Comparison of ENCODE assay signal across 23 cellular contexts in genomic region chr10:1130995-1131790, GRCh38.
"Had no signal": no experiment of that assay in that cellular context is flagged by ENCODE, and none has a peak within 500 bp of the region (broad histone marks: within the 10 kb centered on the region; RNA-seq: fewer than 3 reads in every experiment).

No MANE protein-coding gene starts in this region.

- H3K27ac ChIP-seq: adrenal gland, hepatocyte, left ventricle myocardium inferior, sigmoid colon, transverse colon, VCaP had no signal

- H3K4me1 ChIP-seq: adrenal gland had no signal

- H3K27ac Mint-ChIP-seq: activated CD4-positive, alpha-beta T cell treated with anti-CD3 and anti-CD28 coated beads, Interleukin-2, amount 10 ng/mL, durations not matched to agents 7 days and 5 days; activated naive CD4-positive, alpha-beta T cell treated with anti-CD3 and anti-CD28 coated beads, Interleukin-2, amount 50 U/mL, for 24 hours; progenitor cell of endocrine pancreas; stimulated activated naive B cell treated with anti-CD40 and anti-IgM and Interleukin-4, amounts not matched to agents 10 μg/mL and 1 μg/mL and 100 μg/mL, for 72 hours had no signal

- H3K4me3 ChIP-seq: adrenal gland, hepatocyte, left ventricle myocardium inferior, sigmoid colon, smooth muscle cell, transverse colon had no signal

- H3K27me3 ChIP-seq: adrenal gland, hepatocyte, sigmoid colon, transverse colon had no signal

- H3K9me3 ChIP-seq: adrenal gland, left ventricle myocardium inferior, sigmoid colon, transverse colon had no signal

- H3K9me3 Mint-ChIP-seq: activated CD4-positive, alpha-beta T cell treated with anti-CD3 and anti-CD28 coated beads, Interleukin-2, amount 10 ng/mL, durations not matched to agents 7 days and 5 days; activated naive CD4-positive, alpha-beta T cell treated with anti-CD3 and anti-CD28 coated beads, Interleukin-2, amount 50 U/mL, for 24 hours; immature natural killer cell; natural killer cell had no signal

- DNase-seq: activated CD4-positive, alpha-beta T cell treated with anti-CD3 and anti-CD28 coated beads, Interleukin-2, amount 10 ng/mL, durations not matched to agents 7 days and 5 days; activated CD4-positive, CD25-positive, alpha-beta regulatory T cell treated with anti-CD3 and anti-CD28 coated beads, Interleukin-2, amount 50 U/mL, for 72 hours; activated gamma-delta T cell treated with Interleukin-2 at 50 U/mL for 16 hours; adrenal gland; central memory CD4-positive, alpha-beta T cell; effector memory CD4-positive, alpha-beta T cell; glutamatergic neuron; immature natural killer cell; kidney glomerular epithelial cell; left ventricle myocardium inferior; natural killer cell; retina; sigmoid colon; stimulated activated CD4-positive, alpha-beta T cell treated with anti-CD3 and anti-CD28 coated beads, Interleukin-15, amount 100 ng/mL, for 24 hours; stimulated activated naive B cell treated with anti-CD40 and anti-IgM and Interleukin-4, amounts not matched to agents 10 μg/mL and 1 μg/mL and 100 μg/mL, for 72 hours; T-helper 2 cell; transverse colon had no signal

- H3K4me3 Mint-ChIP-seq: activated CD4-positive, alpha-beta T cell treated with anti-CD3 and anti-CD28 coated beads, Interleukin-2, amount 10 ng/mL, durations not matched to agents 7 days and 5 days; activated naive CD4-positive, alpha-beta T cell treated with anti-CD3 and anti-CD28 coated beads, Interleukin-2, amount 50 U/mL, for 24 hours; immature natural killer cell; natural killer cell; stimulated activated naive B cell treated with anti-CD40 and anti-IgM and Interleukin-4, amounts not matched to agents 10 μg/mL and 1 μg/mL and 100 μg/mL, for 72 hours had no signal

- ATAC-seq: esophagus mucosa; natural killer cell; stimulated activated naive B cell treated with anti-CD40 and anti-IgM and Interleukin-4, amounts not matched to agents 10 μg/mL and 1 μg/mL and 100 μg/mL, for 72 hours had no signal

- H3K27me3 Mint-ChIP-seq: activated CD4-positive, alpha-beta T cell treated with anti-CD3 and anti-CD28 coated beads, Interleukin-2, amount 10 ng/mL, durations not matched to agents 7 days and 5 days; activated naive CD4-positive, alpha-beta T cell treated with anti-CD3 and anti-CD28 coated beads, Interleukin-2, amount 50 U/mL, for 24 hours; progenitor cell of endocrine pancreas; stimulated activated naive B cell treated with anti-CD40 and anti-IgM and Interleukin-4, amounts not matched to agents 10 μg/mL and 1 μg/mL and 100 μg/mL, for 72 hours had no signal
